In the genomic region with DNA sequence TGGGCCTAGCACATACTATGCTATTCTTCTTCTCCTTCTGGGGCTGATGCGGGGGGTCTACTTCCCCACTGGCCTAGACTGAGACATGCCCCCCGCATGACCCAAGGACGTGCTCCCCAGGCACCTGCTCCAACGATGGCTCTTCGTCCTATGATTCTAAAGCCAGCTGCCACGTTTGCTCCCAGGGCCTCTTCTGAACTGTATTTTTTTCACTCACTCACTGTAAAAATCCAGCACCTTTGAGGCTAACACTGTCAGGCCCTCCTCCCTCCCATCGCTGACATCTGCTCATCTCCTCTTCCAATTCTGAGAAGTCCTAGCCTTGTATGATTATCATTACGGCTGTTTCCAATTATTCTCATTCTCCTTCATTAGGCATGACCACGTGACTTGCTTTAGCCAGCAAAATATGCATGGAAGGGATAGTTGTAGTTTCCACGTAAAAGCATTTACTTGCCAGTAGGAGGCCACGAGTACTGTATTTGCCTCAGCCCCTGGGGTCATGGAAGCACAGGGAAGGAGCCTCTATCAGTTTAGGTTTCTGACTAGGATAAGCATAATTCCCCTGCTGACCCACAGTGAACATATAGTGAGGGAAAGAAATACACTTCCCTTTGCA, we compare ENCODE assay signal across 13 cellular contexts. TPM values are rescaled to one million over a fixed set of nuclear protein-coding genes. Genes with fewer than 3 reads are reported as not detected.
A peak's percentile ranks its signal among the peaks of the same experiment; 100 is the strongest.
DNase-seq lines count a peak whose midpoint lies in the region; ATAC-seq and TF ChIP-seq lines count a peak whose summit lies in the region.
"Had no signal": no experiment of that assay in that cellular context is flagged by ENCODE, and none has a peak within 500 bp of the region (broad histone marks: within the 10 kb centered on the region; RNA-seq: fewer than 3 reads in every experiment).

No MANE protein-coding gene starts in this region.

- TF ChIP-seq CTCF in AG10803 (conservative IDR thresholded peaks at IDR 0.05; ENCODE audit: low read length) = peak; percentile 39
- peak in 1 of 3 experiments; percentile 43; a peak in 1 of 6 replicates for TF ChIP-seq CTCF in HCT116 (IDR thresholded peaks at IDR 0.05 in 2 of 3, conservative IDR thresholded peaks at IDR 0.05 in 1 of 3; ENCODE audit: borderline replicate concordance in 1 of 3, insufficient read depth in 1 of 3, low read depth in 2 of 3, low read length in 2 of 3)
- TF ChIP-seq CTCF in WERI-Rb-1 (IDR thresholded peaks at IDR 0.05; ENCODE audit: low read depth, low read length) = peak; percentile 33
- no peak for TF ChIP-seq CTCF in osteoblast (IDR thresholded peaks at IDR 0.05; ENCODE audit: extremely low read depth, low read depth, low read length)
- no peak for TF ChIP-seq CTCF in psoas muscle (IDR thresholded peaks at IDR 0.05)

- H3K27ac ChIP-seq in HCT116 (ENCODE audit: low read depth, low read length) = peak overlapping the region; percentile 50
- peak overlapping the region; percentile 30 for H3K27ac ChIP-seq in WERI-Rb-1
- no peak overlapping the region for H3K27ac ChIP-seq in osteoblast (ENCODE audit: low read depth, low read length)
- H3K27ac ChIP-seq in psoas muscle = no peak overlapping the region
- H3K27ac ChIP-seq: KMS-11, SJSA1 had no signal

- H3K4me3 ChIP-seq in AG10803 (ENCODE audit: low read length) (no peak overlapping the region), HCT116 (replicated peaks in 1 of 2; ENCODE audit: low read depth in 1 of 2, low read length in 2 of 2) (no peak overlapping the region), WERI-Rb-1 (ENCODE audit: low read depth, low read length) (no peak overlapping the region), osteoblast (ENCODE audit: insufficient read depth, low read length) (no peak overlapping the region), psoas muscle (no peak overlapping the region)
- H3K4me3 ChIP-seq: SJSA1 had no signal

- H3K36me3 ChIP-seq in HCT116 (ENCODE audit: control insufficient read depth in 1 of 2, insufficient read depth in 2 of 2, low read length in 2 of 2) (no peaks in the 10 kb centered on the region), WERI-Rb-1 (no peaks in the 10 kb centered on the region), osteoblast (ENCODE audit: insufficient read depth, low read length) (no peaks in the 10 kb centered on the region), psoas muscle (ENCODE audit: insufficient read depth in 1 of 2, low read depth in 1 of 2) (no peaks in the 10 kb centered on the region)

- H3K27me3 ChIP-seq in HCT116 (ENCODE audit: insufficient read depth, low read length) = no peaks in the 10 kb centered on the region
- H3K27me3 ChIP-seq in WERI-Rb-1 (ENCODE audit: insufficient read depth, low read depth, severe bottlenecking) = no peaks in the 10 kb centered on the region
- peaks cover 2% of the 10 kb centered on the region for H3K27me3 ChIP-seq in osteoblast (ENCODE audit: insufficient read depth, low read length)
- no peaks in the 10 kb centered on the region for H3K27me3 ChIP-seq in psoas muscle (ENCODE audit: insufficient read depth in 3 of 3, low read length in 2 of 3)
- H3K27me3 ChIP-seq: SJSA1 had no signal

- H3K9me3 ChIP-seq in HCT116 (ENCODE audit: control insufficient read depth in 1 of 2, insufficient read depth in 1 of 2, low read depth in 1 of 2, low read length in 2 of 2) = no peaks in the 10 kb centered on the region
- H3K9me3 ChIP-seq in WERI-Rb-1 (ENCODE audit: severe bottlenecking) = no peaks in the 10 kb centered on the region
- H3K9me3 ChIP-seq in osteoblast (ENCODE audit: low read depth, low read length) = no peaks in the 10 kb centered on the region
- no peaks in the 10 kb centered on the region for H3K9me3 ChIP-seq in psoas muscle
- H3K9me3 ChIP-seq: SJSA1 had no signal

- TF ChIP-seq RAD21 in HCT116 (IDR thresholded peaks at IDR 0.05; ENCODE audit: low read depth) = no peak

- intact Hi-C loops in HCT116 (cut with micrococcal nuclease) (no loop called here), psoas muscle (cut with DNase I) (no loop called here)

- H4K20me1 ChIP-seq in HCT116 (ENCODE audit: insufficient read depth) (no peaks in the 10 kb centered on the region), osteoblast (ENCODE audit: insufficient read depth, low read length) (no peaks in the 10 kb centered on the region)

- WGBS in psoas muscle, 3 donors = 71 to 77% (median 73%) methylated on average over 11 of the region's 11 CpGs

- no peaks in the 10 kb centered on the region for H3K79me2 ChIP-seq in HCT116 (ENCODE audit: insufficient read depth, low read length)
- no peaks in the 10 kb centered on the region for H3K79me2 ChIP-seq in osteoblast (ENCODE audit: insufficient read depth, low read length)

- CTCF ChIA-PET in HCT116 (lab: Charles Lee) = no interaction called here

- TF ChIP-seq POLR2A in HCT116 (IDR thresholded peaks at IDR 0.05; ENCODE audit: borderline replicate concordance, extremely low read depth, insufficient read depth, insufficient read length) = no peak

- H3K9ac ChIP-seq in HCT116 (ENCODE audit: low read length) = no peak overlapping the region
- H3K9ac ChIP-seq: KMS-11 had no signal

- DNase-seq in AG10803 (ENCODE audit: low read depth) (peak; percentile 69), HCT116 (ENCODE audit: low read depth, low spot score) (no peak), WERI-Rb-1 (no peak), foreskin melanocyte (peak; percentile 34), osteoblast (ENCODE audit: insufficient read length, low spot score, missing footprints) (no peak), NCI-H510A treated with DMSO at 0.1 percent for 48 hours (lab: John Stamatoyannopoulos, UW) (no peak), germinal center (ENCODE audit: low spot score) (no peak), psoas muscle (no peak)
- DNase-seq: stimulated activated naive CD4-positive, alpha-beta T cell treated with Interleukin-2 at 50 U/mL for 16 hours had no signal

- BruUV-seq in HCT116 (replicated peaks; lab: Mats Ljungman, UMichigan) = no TSS peak

- no peaks in the 10 kb centered on the region for H3K9me2 ChIP-seq in HCT116 (ENCODE audit: insufficient read depth)

- H3K4me1 ChIP-seq in HCT116 (ENCODE audit: control insufficient read depth in 1 of 2, insufficient read depth in 2 of 2, low read length in 2 of 2) = peaks cover 46 to 54% of the 10 kb centered on the region in 2 experiments
- H3K4me1 ChIP-seq in osteoblast (ENCODE audit: insufficient read depth, low read length) = peaks cover 10% of the 10 kb centered on the region
- H3K4me1 ChIP-seq in psoas muscle = peaks cover 48% of the 10 kb centered on the region

- POLR2A ChIA-PET in HCT116 (lab: Charles Lee) = no interaction called here

- RAD21 ChIA-PET in HCT116 (lab: Charles Lee; ENCODE audit: low non-redundant PET in 1 of 2, low total read pairs in 2 of 2, uncharacterized antibody in 2 of 2, unreplicated experiment in 2 of 2) = no interaction called here

- H2AFZ ChIP-seq in HCT116 (ENCODE audit: low read depth, low read length, poor library complexity, severe bottlenecking) = peak overlapping the region; percentile 64
- H2AFZ ChIP-seq in osteoblast (ENCODE audit: low read length) = no peak overlapping the region

- H3K4me2 ChIP-seq in HCT116 (ENCODE audit: low read length) = peak overlapping the region; percentile 57
- H3K4me2 ChIP-seq in osteoblast (ENCODE audit: insufficient read depth, low read length) = no peak overlapping the region
- H3K4me2 ChIP-seq: KMS-11 had no signal

- ATAC-seq in HCT116 (peak; percentile 56), psoas muscle (no peak)

TF ChIP-seq in HCT116, 20 proteins besides CTCF, POLR2A, EP300 and RAD21:
- TF ChIP-seq CEBPB (IDR thresholded peaks at IDR 0.05; ENCODE audit: low read depth) = no peak
- TF ChIP-seq TCF7L2 (IDR thresholded peaks at IDR 0.05; ENCODE audit: borderline replicate concordance, extremely low read depth, insufficient read depth, insufficient read length) = no peak
- TF ChIP-seq, protein P1, sequence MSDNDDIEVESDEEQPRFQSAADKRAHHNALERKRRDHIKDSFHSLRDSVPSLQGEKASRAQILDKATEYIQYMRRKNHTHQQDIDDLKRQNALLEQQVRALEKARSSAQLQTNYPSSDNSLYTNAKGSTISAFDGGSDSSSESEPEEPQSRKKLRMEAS (IDR thresholded peaks at IDR 0.05) = no peak
- no peak for TF ChIP-seq EGR1 (IDR thresholded peaks at IDR 0.05; ENCODE audit: low read depth)
- TF ChIP-seq POLR2AphosphoS5 (IDR thresholded peaks at IDR 0.05; ENCODE audit: low read depth, low read length) = no peak
- no peak for TF ChIP-seq ELF1 (IDR thresholded peaks at IDR 0.05; ENCODE audit: borderline replicate concordance, low read depth)
- TF ChIP-seq ZFX (IDR thresholded peaks at IDR 0.05) = no peak
- TF ChIP-seq, protein P2, sequence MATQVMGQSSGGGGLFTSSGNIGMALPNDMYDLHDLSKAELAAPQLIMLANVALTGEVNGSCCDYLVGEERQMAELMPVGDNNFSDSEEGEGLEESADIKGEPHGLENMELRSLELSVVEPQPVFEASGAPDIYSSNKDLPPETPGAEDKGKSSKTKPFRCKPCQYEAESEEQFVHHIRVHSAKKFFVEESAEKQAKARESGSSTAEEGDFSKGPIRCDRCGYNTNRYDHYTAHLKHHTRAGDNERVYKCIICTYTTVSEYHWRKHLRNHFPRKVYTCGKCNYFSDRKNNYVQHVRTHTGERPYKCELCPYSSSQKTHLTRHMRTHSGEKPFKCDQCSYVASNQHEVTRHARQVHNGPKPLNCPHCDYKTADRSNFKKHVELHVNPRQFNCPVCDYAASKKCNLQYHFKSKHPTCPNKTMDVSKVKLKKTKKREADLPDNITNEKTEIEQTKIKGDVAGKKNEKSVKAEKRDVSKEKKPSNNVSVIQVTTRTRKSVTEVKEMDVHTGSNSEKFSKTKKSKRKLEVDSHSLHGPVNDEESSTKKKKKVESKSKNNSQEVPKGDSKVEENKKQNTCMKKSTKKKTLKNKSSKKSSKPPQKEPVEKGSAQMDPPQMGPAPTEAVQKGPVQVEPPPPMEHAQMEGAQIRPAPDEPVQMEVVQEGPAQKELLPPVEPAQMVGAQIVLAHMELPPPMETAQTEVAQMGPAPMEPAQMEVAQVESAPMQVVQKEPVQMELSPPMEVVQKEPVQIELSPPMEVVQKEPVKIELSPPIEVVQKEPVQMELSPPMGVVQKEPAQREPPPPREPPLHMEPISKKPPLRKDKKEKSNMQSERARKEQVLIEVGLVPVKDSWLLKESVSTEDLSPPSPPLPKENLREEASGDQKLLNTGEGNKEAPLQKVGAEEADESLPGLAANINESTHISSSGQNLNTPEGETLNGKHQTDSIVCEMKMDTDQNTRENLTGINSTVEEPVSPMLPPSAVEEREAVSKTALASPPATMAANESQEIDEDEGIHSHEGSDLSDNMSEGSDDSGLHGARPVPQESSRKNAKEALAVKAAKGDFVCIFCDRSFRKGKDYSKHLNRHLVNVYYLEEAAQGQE (IDR thresholded peaks at IDR 0.05; ENCODE audit: low read depth) = no peak
- TF ChIP-seq ZNF274 (IDR thresholded peaks at IDR 0.05; ENCODE audit: low read depth, low read length) = no peak
- TF ChIP-seq CBX3 (IDR thresholded peaks at IDR 0.05; ENCODE audit: low read depth) = no peak
- TF ChIP-seq JUND (IDR thresholded peaks at IDR 0.05) = no peak

RNA-seq across cellular contexts. Expression of gene EDN2, which starts 19.1 kb away (rescaled TPM):
- not detected for total RNA-seq in HCT116 (2021; ENCODE audit: unreplicated experiment)
- 0.27 and 0.65 TPM in 2 replicates for polyA plus RNA-seq in HCT116 (2012)
- not detected in 2 replicates for total RNA-seq in osteoblast
- total RNA-seq in psoas muscle = not detected
- polyA plus RNA-seq in psoas muscle = under 1 TPM in 2 of 3 donors, not detected in 1; 0.03 to 0.10 TPM
- total RNA-seq: activated T-helper 2 cell treated with anti-CD3 and anti-CD28 coated beads, Interferon-gamma antibody, Interleukin-2, Interleukin-4, amounts not matched to agents 10 μg/mL and 5 μg/mL and 100 μg/mL, durations not matched to agents 14 hours and 24 hours and 36 hours; NCI-H460 had no signal

Comparison
In these comparisons a context has a peak if more than half of its experiments do, and no peak if none do; other contexts are left out.
1. DNase-seq: peak in AG10803 (single experiment) and foreskin melanocyte (single experiment); none in HCT116 (single experiment), WERI-Rb-1 (single experiment), osteoblast (single experiment), NCI-H510A treated with DMSO at 0.1 percent for 48 hours (single experiment), germinal center (single experiment) and psoas muscle (0 of 2).
2. CTCF ChIP-seq: peak in AG10803 (single experiment) and WERI-Rb-1 (single experiment); none in osteoblast (single experiment) and psoas muscle (single experiment).
3. H3K27ac ChIP-seq: peak in HCT116 (single experiment) and WERI-Rb-1 (single experiment); none in osteoblast (single experiment) and psoas muscle (single experiment).